ENCODE assay signal across 8 cellular contexts in the genomic region with DNA sequence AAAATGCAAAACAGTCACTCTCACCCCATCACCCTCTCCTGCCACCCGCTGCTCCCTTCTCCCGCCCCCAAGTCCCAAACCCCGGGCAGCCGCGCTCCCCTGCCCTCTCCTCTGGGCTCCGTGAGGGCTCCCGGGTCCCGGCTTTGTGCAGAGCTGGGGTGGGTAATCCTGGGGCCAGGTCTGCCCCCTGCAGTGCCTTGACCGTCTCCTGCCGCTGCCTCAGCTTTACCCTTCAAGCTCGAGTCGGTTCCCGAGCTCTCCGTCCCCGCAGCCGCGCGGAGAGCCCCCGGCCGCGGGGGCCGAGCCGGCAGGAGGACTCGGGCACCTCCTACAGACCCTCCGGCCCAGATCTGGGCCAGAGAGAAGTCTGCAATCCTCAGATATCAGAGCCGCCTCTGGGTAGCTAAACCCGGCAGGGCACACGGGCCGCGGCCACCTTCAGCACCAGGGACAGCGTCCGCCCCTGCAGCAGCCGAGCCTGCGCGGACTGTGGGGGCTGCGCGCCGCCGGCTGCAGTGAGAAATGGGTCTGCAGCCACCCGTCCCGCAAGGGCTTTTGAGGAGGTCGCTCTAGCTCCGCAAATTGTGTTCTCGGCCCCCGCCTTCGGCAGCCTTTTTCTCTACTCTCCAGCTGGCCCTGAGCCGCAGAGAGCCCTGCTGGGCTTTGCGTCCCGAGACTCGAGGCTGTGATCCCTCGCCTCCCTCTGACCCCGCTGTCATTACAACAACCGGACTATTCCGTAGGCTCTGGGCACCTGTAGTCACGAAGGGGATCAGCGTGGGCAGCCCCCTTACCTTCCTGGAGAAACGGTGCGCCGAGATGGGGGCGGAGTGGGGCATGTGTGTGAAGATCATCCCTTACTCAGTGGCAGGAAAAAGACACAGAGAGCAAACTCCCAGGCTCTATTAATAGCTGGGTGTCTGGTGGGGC. TPM values are rescaled to one million over a fixed set of nuclear protein-coding genes. Genes with fewer than 3 reads are reported as not detected.
DNase-seq lines count a peak whose midpoint lies in the region; ATAC-seq and TF ChIP-seq lines count a peak whose summit lies in the region.

No MANE protein-coding gene starts in this region.

- peak overlapping the region; percentile 68 for H3K4me3 Mint-ChIP-seq in WTC11

- peak; percentile 32 for DNase-seq in CD1c-positive myeloid dendritic cell (ENCODE audit: extremely low spot score)
- DNase-seq in WTC11 (ENCODE audit: low spot score) = peak; percentile 84
- peak; percentile 73 for DNase-seq in choroid plexus epithelial cell (ENCODE audit: low read depth)
- DNase-seq in stimulated activated CD8-positive, alpha-beta memory T cell treated with anti-CD3 and anti-CD28 coated beads, Interleukin-12 subunit alpha, Interleukin-12 subunit beta, amount 100 ng/mL, for 24 hours (ENCODE audit: extremely low read depth) = peak; percentile 12
- DNase-seq in NCI-H2107 treated with DMSO at 0.1 percent for 48 hours (lab: John Stamatoyannopoulos, UW; ENCODE audit: unreplicated experiment) = no peak
- no peak for DNase-seq in GOT3 (lab: John Stamatoyannopoulos, UW)

- no peak overlapping the region for H3K27ac Mint-ChIP-seq in WTC11

- TF ChIP-seq RAD21 in liver (IDR thresholded peaks at IDR 0.05) = no peak

- ATAC-seq in WTC11 = peak; percentile 77

- no peaks in the 10 kb centered on the region for H3K9me3 ChIP-seq in HUES48 (ENCODE audit: control insufficient read depth, insufficient read depth, low read length)
- no peaks in the 10 kb centered on the region for H3K9me3 ChIP-seq in liver (ENCODE audit: control insufficient read depth in 4 of 4, low read length in 3 of 4)

- WGBS in liver = 4% methylated on average over 60 of the region's 60 CpGs

- POLR2A ChIA-PET in WTC11 (lab: Charles Lee) = interaction anchor here (0.5 to 0.7 kb wide), 2 partner anchors 18 to 263 kb away, joined by 3 to 6 read pairs; no protein-coding TSS in a partner anchor

- no peaks in the 10 kb centered on the region for H3K36me3 ChIP-seq in HUES48 (ENCODE audit: control insufficient read depth, insufficient read depth, low read length)
- H3K36me3 ChIP-seq in liver (ENCODE audit: control insufficient read depth in 4 of 4, insufficient read depth in 3 of 4, low read depth in 1 of 4, low read length in 3 of 4) = no peaks in the 10 kb centered on the region

- peaks cover 14% of the 10 kb centered on the region for H3K4me1 ChIP-seq in HUES48 (ENCODE audit: control insufficient read depth, insufficient read depth, low read length)
- peaks cover 0 to 9% (median under 1%) of the 10 kb centered on the region in 4 donors for H3K4me1 ChIP-seq in liver (ENCODE audit: control insufficient read depth in 4 of 4, insufficient read depth in 4 of 4, low read length in 3 of 4)

- peaks cover 93% of the 10 kb centered on the region for H3K27me3 ChIP-seq in HUES48 (ENCODE audit: control insufficient read depth, insufficient read depth, low read length)
- H3K27me3 ChIP-seq in liver (ENCODE audit: control insufficient read depth in 4 of 4, insufficient read depth in 4 of 4, low read length in 3 of 4) = peaks cover 5 to 25% (median 13%) of the 10 kb centered on the region in 4 donors

- H3K4me1 Mint-ChIP-seq in WTC11 = peaks cover 49% of the 10 kb centered on the region

- no peak overlapping the region for H3K9ac ChIP-seq in HUES48 (ENCODE audit: low read depth, low read length)
- no peak overlapping the region for H3K9ac ChIP-seq in liver (ENCODE audit: low read depth in 1 of 2, low read length in 2 of 2)

- TF ChIP-seq CTCF in WTC11 (IDR thresholded peaks at IDR 0.05) = no peak
- no peak for TF ChIP-seq CTCF in choroid plexus epithelial cell (conservative IDR thresholded peaks at IDR 0.05; ENCODE audit: low read depth, low read length)
- TF ChIP-seq CTCF in liver (IDR thresholded peaks at IDR 0.05; ENCODE audit: low read depth, low read length, missing input control) = no peak

- H3K9me3 Mint-ChIP-seq in WTC11 = no peaks in the 10 kb centered on the region

- H3K27ac ChIP-seq in HUES48 (ENCODE audit: low read depth, low read length) (no peak overlapping the region), liver (ENCODE audit: low read depth in 1 of 2, low read length in 2 of 2) (no peak overlapping the region)

- peaks cover 89% of the 10 kb centered on the region for H3K27me3 Mint-ChIP-seq in WTC11 (ENCODE audit: low read depth)

- CTCF ChIA-PET in WTC11 (lab: Charles Lee) = interaction anchor here (0.5 to 2.3 kb wide), 16 partner anchors 9 to 1018 kb away, joined by 3 to 20 read pairs (median 4); no protein-coding TSS in a partner anchor

- H3K36me3 Mint-ChIP-seq in WTC11 = no peaks in the 10 kb centered on the region

- H3K4me3 ChIP-seq in HUES48 (ENCODE audit: low read depth, low read length) (peak overlapping the region; percentile 73), choroid plexus epithelial cell (ENCODE audit: low read depth, low read length) (no peak overlapping the region), liver (ENCODE audit: low read depth in 1 of 3, low read length in 3 of 3) (no peak overlapping the region)

TF ChIP-seq in WTC11, 78 proteins besides CTCF, POLR2A, EP300 and RAD21 (continues in another document):
- TF ChIP-seq NR1H2 (CRISPR knock-in tag; IDR thresholded peaks at IDR 0.05) = no peak
- TF ChIP-seq CREB1 (CRISPR knock-in tag; IDR thresholded peaks at IDR 0.05) = peak; percentile 74; the same call in 1 of the 2 replicates
- no peak for TF ChIP-seq ATF6 (CRISPR knock-in tag; IDR thresholded peaks at IDR 0.05)
- TF ChIP-seq USF1 (CRISPR knock-in tag; IDR thresholded peaks at IDR 0.05) = peak; percentile 76
- peak; percentile 96 for TF ChIP-seq SMAD3 (CRISPR knock-in tag; IDR thresholded peaks at IDR 0.05; ENCODE audit: borderline replicate concordance)
- peak; percentile 93 for TF ChIP-seq MYBL2 (CRISPR knock-in tag; IDR thresholded peaks at IDR 0.05)
- TF ChIP-seq IRF2 (CRISPR knock-in tag; IDR thresholded peaks at IDR 0.05; ENCODE audit: borderline replicate concordance, low read depth) = peak; percentile 78; the same call in 1 of the 2 replicates

TF ChIP-seq in liver, 16 proteins besides CTCF, POLR2A, EP300 and RAD21:
- TF ChIP-seq HNF4G (IDR thresholded peaks at IDR 0.05) (no peak), REST (IDR thresholded peaks at IDR 0.05) (peak; percentile 99)

RNA-seq across cellular contexts. Expression of gene PRMT8, which starts 1.2 kb away (rescaled TPM):
- total RNA-seq in WTC11 (2021) (1.4 to 2.4 TPM (median 1.7 TPM) in 3 replicates), liver (not detected)
- polyA plus RNA-seq in liver = not detected

Comparison
In these comparisons a context has a peak if more than half of its experiments do, and no peak if none do; other contexts are left out.
1. DNase-seq: peak in CD1c-positive myeloid dendritic cell (single experiment), WTC11 (single experiment), choroid plexus epithelial cell (single experiment) and stimulated activated CD8-positive, alpha-beta memory T cell treated with anti-CD3 and anti-CD28 coated beads, Interleukin-12 subunit alpha, Interleukin-12 subunit beta, amount 100 ng/mL, for 24 hours (single experiment); none in NCI-H2107 treated with DMSO at 0.1 percent for 48 hours (single experiment) and GOT3 (single experiment).